Comparison of ENCODE assay signal across 33 cellular contexts in the genomic region with DNA sequence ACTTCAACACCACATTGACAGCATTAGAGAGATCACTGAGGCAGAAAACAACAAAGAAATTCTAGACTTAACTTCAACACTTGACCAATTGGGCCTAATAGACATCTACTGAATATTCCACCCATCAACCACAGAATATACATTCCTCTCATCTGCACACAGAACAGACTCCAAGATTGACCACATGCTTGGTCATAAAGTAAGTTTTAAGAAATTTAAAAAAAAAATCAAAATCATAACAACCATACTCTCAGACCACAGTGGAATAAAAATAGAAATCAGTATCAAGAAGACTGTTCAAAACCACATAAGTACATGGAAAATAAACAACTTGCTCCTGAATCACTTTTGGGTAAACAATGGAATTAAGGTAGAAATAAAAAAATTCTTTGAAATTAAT. TPM values are rescaled to one million over a fixed set of nuclear protein-coding genes. Genes with fewer than 3 reads are reported as not detected.
"Had no signal": no experiment of that assay in that cellular context is flagged by ENCODE, and none has a peak within 500 bp of the region (broad histone marks: within the 10 kb centered on the region; RNA-seq: fewer than 3 reads in every experiment).

No MANE protein-coding gene starts in this region.

- H3K27ac ChIP-seq: body of pancreas, coronary artery, dorsolateral prefrontal cortex, foreskin keratinocyte, neural progenitor cell, stomach, tibial artery, upper lobe of right lung, VCaP had no signal

- H3K27me3 Mint-ChIP-seq: activated naive CD8-positive, alpha-beta T cell treated with anti-CD3 and anti-CD28 coated beads, Interleukin-2, amount 10 ng/mL, durations not matched to agents 7 days and 5 days; progenitor cell of endocrine pancreas; stimulated activated naive B cell treated with anti-CD40 and anti-IgM and Interleukin-4, amounts not matched to agents 10 μg/mL and 1 μg/mL and 100 μg/mL, for 72 hours had no signal

- H3K27me3 ChIP-seq: body of pancreas, dorsolateral prefrontal cortex, foreskin keratinocyte, heart right ventricle, neural progenitor cell, stomach, tibial artery, upper lobe of right lung had no signal

- H3K4me1 ChIP-seq: body of pancreas, foreskin keratinocyte, neural progenitor cell, stomach had no signal

- H3K9ac ChIP-seq: neural progenitor cell had no signal

- H3K4me3 ChIP-seq: body of pancreas, coronary artery, dorsolateral prefrontal cortex, heart right ventricle, left ventricle myocardium inferior, lung, neural progenitor cell, smooth muscle cell, stomach, tibial artery, upper lobe of right lung had no signal

- FAIRE-seq: islet of Langerhans, TTC549 had no signal

- H3K9me3 Mint-ChIP-seq: natural killer cell had no signal

- H3K27ac Mint-ChIP-seq: activated naive CD4-positive, alpha-beta T cell treated with anti-CD3 and anti-CD28 coated beads for 36 hours; activated naive CD8-positive, alpha-beta T cell treated with anti-CD3 and anti-CD28 coated beads, Interleukin-2, amount 10 ng/mL, durations not matched to agents 7 days and 5 days; activated T-helper 1 cell treated with anti-CD3 and anti-CD28 coated beads, Interleukin-12 subunit alpha, Interleukin-12 subunit beta, Interleukin-2, Interleukin-4 antibody, amounts not matched to agents 30 ng/mL and 10 ng/mL and 1 ng/mL, durations not matched to agents 14 hours and 24 hours and 36 hours; natural killer cell; neural progenitor cell; progenitor cell of endocrine pancreas; stimulated activated naive B cell treated with anti-CD40 and anti-IgM and Interleukin-4, amounts not matched to agents 10 μg/mL and 1 μg/mL and 100 μg/mL, for 72 hours; T-helper 1 cell treated with Interleukin-12 subunit alpha and Interleukin-12 subunit beta and Interleukin-4 antibody, amounts not matched to agents 30 μg/mL and 1 μg/mL, for 36 hours had no signal

- ATAC-seq: body of pancreas; foreskin keratinocyte; heart right ventricle; natural killer cell; sciatic nerve; stimulated activated naive B cell treated with anti-CD40 and anti-IgM and Interleukin-4, amounts not matched to agents 10 μg/mL and 1 μg/mL and 100 μg/mL, for 72 hours; upper lobe of right lung had no signal

- DNase-seq: activated CD4-positive, alpha-beta T cell treated with anti-CD3 and anti-CD28 coated beads for 4 hours; activated CD4-positive, alpha-beta T cell treated with anti-CD3 and anti-CD28 coated beads, Interleukin-2, amount 50 U/mL, for 4 hours; activated CD8-positive, alpha-beta memory T cell treated with anti-CD3 and anti-CD28 coated beads for 24 hours; activated effector memory CD4-positive, alpha-beta T cell treated with anti-CD3 and anti-CD28 coated beads, Interleukin-2, amount 50 U/mL, for 16 hours; activated naive CD4-positive, alpha-beta T cell treated with anti-CD3 and anti-CD28 coated beads for 36 hours; activated naive CD8-positive, alpha-beta T cell treated with anti-CD3 and anti-CD28 coated beads, Interleukin-2, amount 10 ng/mL, durations not matched to agents 7 days and 5 days; amygdala; body of pancreas; dorsolateral prefrontal cortex; effector memory CD4-positive, alpha-beta T cell; erythroblast; foreskin keratinocyte; heart right ventricle; left ventricle myocardium inferior; mesendoderm; natural killer cell; stimulated activated CD4-positive, alpha-beta T cell treated with anti-CD3 and anti-CD28 coated beads, Interleukin-1b, Interleukin-23, amount 100 ng/mL, for 48 hours; stimulated activated naive B cell treated with anti-CD40 and anti-IgM and Interleukin-4, amounts not matched to agents 10 μg/mL and 1 μg/mL and 100 μg/mL, for 72 hours; stomach; T-helper 9 cell; tibial artery; upper lobe of right lung had no signal

- H3K4me3 Mint-ChIP-seq: activated naive CD4-positive, alpha-beta T cell treated with anti-CD3 and anti-CD28 coated beads for 36 hours; activated naive CD8-positive, alpha-beta T cell treated with anti-CD3 and anti-CD28 coated beads, Interleukin-2, amount 10 ng/mL, durations not matched to agents 7 days and 5 days; activated T-helper 1 cell treated with anti-CD3 and anti-CD28 coated beads, Interleukin-12 subunit alpha, Interleukin-12 subunit beta, Interleukin-2, Interleukin-4 antibody, amounts not matched to agents 30 ng/mL and 10 ng/mL and 1 ng/mL, durations not matched to agents 14 hours and 24 hours and 36 hours; natural killer cell; neural progenitor cell; stimulated activated naive B cell treated with anti-CD40 and anti-IgM and Interleukin-4, amounts not matched to agents 10 μg/mL and 1 μg/mL and 100 μg/mL, for 72 hours; T-helper 1 cell treated with Interleukin-12 subunit alpha and Interleukin-12 subunit beta and Interleukin-4 antibody, amounts not matched to agents 30 μg/mL and 1 μg/mL, for 36 hours had no signal

- H3K9me3 ChIP-seq: body of pancreas, upper lobe of right lung had no signal

- H3K36me3 ChIP-seq: neural progenitor cell had no signal

- H3K4me1 Mint-ChIP-seq: natural killer cell, neural progenitor cell had no signal

RNA-seq across cellular contexts. Expression of a gene that starts 9.0 kb away (rescaled TPM):
- polyA plus RNA-seq: smooth muscle cell had no signal
